21 cellular contexts compared by ENCODE assay signal in the genomic region with DNA sequence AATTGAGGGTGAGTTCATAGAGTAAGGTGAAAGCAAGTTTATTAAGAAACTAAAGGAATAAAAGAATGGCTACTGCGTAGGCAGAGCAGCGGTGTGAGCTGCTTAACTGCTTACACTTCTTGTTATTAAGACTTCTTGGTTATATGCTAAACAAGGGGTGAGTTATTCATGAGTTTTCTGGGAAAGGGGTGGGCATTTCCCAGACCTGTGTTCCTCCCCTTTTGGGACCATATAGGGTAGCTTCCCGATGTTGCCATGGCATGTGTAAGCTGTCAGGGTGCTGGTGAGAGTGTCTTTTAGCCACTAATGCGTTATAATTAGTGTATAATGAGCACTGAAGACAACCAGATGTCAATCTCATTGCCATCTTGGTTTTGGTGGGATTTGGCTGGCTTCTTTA.
"Had no signal": no experiment of that assay in that cellular context is flagged by ENCODE, and none has a peak within 500 bp of the region (broad histone marks: within the 10 kb centered on the region; RNA-seq: fewer than 3 reads in every experiment).

No MANE protein-coding gene starts in this region.

- DNase-seq: Karpas-422, KG1, MG63, NCI-H1092, NCI-H1105 treated with DMSO at 0.1 percent for 48 hours, NCI-H1417 treated with DMSO at 0.1 percent for 48 hours, NCI-H146, NCI-H1694 treated with DMSO at 0.1 percent for 48 hours, NCI-H1930, NCI-H2081, NCI-H2107, NCI-H226, NCI-H446, NCI-H510A, NCI-H524 treated with DMSO at 0.1 percent for 48 hours, NCI-H69, NCI-H774, Right ventricle myocardium superior, RPMI8226 had no signal

- H3K9me3 ChIP-seq: MG63 had no signal

- H3K36me3 ChIP-seq: MG63 had no signal

- H3K27ac ChIP-seq: SK-N-MC had no signal

- FAIRE-seq: RCC 7860 had no signal

- H3K4me3 ChIP-seq: MG63, SK-N-MC had no signal

- H3K27me3 ChIP-seq: MG63 had no signal
